Comparison of ENCODE assay signal across 1 cellular context in the genomic region with DNA sequence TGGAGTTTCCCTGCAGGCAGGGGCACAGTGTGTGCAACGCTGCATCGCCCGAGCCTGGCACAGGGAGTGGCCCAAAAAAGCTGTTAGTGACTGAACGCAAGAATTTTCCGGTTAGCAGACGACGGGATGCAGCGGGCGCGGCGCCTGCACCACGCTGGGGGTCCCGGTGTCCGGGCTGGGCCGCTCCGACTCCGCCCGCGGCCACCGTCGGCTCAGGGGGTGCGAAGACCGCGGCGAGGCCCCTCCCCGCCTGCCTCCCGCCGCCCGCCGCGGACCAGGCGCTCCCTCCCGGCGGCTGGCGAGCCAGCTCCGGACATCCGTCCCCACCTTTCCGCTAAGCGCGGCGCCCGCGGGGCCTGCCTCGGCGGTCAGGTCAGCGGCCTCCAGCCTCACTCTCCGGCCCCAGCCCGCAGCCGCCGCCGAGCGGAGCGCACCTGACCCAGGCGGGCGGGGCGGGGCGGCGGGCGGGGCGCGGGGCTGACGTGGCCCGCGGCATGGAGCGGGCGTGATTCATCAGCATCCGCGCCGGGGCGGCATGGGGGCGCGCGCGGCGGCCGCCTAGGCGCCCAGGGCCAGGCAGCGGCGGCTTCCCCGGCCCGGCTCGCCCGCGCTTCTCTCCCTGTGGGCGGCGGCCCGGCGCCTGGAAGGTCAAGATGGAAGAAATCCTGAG.
A peak's percentile ranks its signal among the peaks of the same experiment; 100 is the strongest.
TF ChIP-seq lines count a peak whose summit lies in the region.

Gene ARFGEF3, plus strand, starts transcription at position 506 of the 670 bp plus-strand sequence. Its CDS starts 148 bp downstream, at position 654.

TF ChIP-seq in HepG2, 621 proteins besides CTCF, POLR2A, EP300 and RAD21 (continued from another document and continues in another):
- no peak for TF ChIP-seq ZNF597 (CRISPR knock-in tag; IDR thresholded peaks at IDR 0.05)
- TF ChIP-seq, protein P1, sequence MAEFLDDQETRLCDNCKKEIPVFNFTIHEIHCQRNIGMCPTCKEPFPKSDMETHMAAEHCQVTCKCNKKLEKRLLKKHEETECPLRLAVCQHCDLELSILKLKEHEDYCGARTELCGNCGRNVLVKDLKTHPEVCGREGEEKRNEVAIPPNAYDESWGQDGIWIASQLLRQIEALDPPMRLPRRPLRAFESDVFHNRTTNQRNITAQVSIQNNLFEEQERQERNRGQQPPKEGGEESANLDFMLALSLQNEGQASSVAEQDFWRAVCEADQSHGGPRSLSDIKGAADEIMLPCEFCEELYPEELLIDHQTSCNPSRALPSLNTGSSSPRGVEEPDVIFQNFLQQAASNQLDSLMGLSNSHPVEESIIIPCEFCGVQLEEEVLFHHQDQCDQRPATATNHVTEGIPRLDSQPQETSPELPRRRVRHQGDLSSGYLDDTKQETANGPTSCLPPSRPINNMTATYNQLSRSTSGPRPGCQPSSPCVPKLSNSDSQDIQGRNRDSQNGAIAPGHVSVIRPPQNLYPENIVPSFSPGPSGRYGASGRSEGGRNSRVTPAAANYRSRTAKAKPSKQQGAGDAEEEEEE (CRISPR knock-in tag; IDR thresholded peaks at IDR 0.05; ENCODE audit: borderline replicate concordance): no peak
- no peak for TF ChIP-seq TBX3 (IDR thresholded peaks at IDR 0.05; ENCODE audit: borderline replicate concordance)
- no peak for TF ChIP-seq NFIC (IDR thresholded peaks at IDR 0.05; ENCODE audit: low read length)
- TF ChIP-seq ZFP37 (CRISPR knock-in tag; IDR thresholded peaks at IDR 0.05; ENCODE audit: borderline replicate concordance): no peak
- TF ChIP-seq, protein P2, sequence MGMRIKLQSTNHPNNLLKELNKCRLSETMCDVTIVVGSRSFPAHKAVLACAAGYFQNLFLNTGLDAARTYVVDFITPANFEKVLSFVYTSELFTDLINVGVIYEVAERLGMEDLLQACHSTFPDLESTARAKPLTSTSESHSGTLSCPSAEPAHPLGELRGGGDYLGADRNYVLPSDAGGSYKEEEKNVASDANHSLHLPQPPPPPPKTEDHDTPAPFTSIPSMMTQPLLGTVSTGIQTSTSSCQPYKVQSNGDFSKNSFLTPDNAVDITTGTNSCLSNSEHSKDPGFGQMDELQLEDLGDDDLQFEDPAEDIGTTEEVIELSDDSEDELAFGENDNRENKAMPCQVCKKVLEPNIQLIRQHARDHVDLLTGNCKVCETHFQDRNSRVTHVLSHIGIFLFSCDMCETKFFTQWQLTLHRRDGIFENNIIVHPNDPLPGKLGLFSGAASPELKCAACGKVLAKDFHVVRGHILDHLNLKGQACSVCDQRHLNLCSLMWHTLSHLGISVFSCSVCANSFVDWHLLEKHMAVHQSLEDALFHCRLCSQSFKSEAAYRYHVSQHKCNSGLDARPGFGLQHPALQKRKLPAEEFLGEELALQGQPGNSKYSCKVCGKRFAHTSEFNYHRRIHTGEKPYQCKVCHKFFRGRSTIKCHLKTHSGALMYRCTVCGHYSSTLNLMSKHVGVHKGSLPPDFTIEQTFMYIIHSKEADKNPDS (CRISPR knock-in tag; IDR thresholded peaks at IDR 0.05): no peak
- TF ChIP-seq SPEN (CRISPR knock-in tag; IDR thresholded peaks at IDR 0.05; ENCODE audit: low read depth): peak; percentile 33; the same call in 1 of the 2 replicates
- TF ChIP-seq PRPF4 (IDR thresholded peaks at IDR 0.05; ENCODE audit: low read depth, low read length, poor library complexity, severe bottlenecking): no peak
- TF ChIP-seq ZFP36 (IDR thresholded peaks at IDR 0.05; ENCODE audit: borderline replicate concordance, low read depth, low read length, partially characterized antibody): no peak
- TF ChIP-seq ZNF274 (CRISPR knock-in tag; IDR thresholded peaks at IDR 0.05): peak; percentile 70; the same call in 1 of the 2 replicates
- TF ChIP-seq NFKBIZ (CRISPR knock-in tag; IDR thresholded peaks at IDR 0.05): no peak
- TF ChIP-seq MXD1 (CRISPR knock-in tag; IDR thresholded peaks at IDR 0.05): peak; percentile 57
- no peak for TF ChIP-seq ZNF317 (CRISPR knock-in tag; IDR thresholded peaks at IDR 0.05)
- no peak for TF ChIP-seq ZNF484 (CRISPR knock-in tag; IDR thresholded peaks at IDR 0.05; ENCODE audit: borderline replicate concordance, low read depth)
- no peak for TF ChIP-seq ZNF44 (CRISPR knock-in tag; IDR thresholded peaks at IDR 0.05)
- no peak for TF ChIP-seq BCL6 (CRISPR knock-in tag; IDR thresholded peaks at IDR 0.05)
- TF ChIP-seq PTBP1 (IDR thresholded peaks at IDR 0.05; ENCODE audit: low read depth, low read length, poor library complexity, severe bottlenecking): no peak
- TF ChIP-seq ZNF615 (CRISPR knock-in tag; IDR thresholded peaks at IDR 0.05; ENCODE audit: borderline replicate concordance): no peak
- no peak for TF ChIP-seq FIP1L1 (IDR thresholded peaks at IDR 0.05; ENCODE audit: borderline replicate concordance, insufficient read depth, low read depth, low read length)
- TF ChIP-seq, protein P3, sequence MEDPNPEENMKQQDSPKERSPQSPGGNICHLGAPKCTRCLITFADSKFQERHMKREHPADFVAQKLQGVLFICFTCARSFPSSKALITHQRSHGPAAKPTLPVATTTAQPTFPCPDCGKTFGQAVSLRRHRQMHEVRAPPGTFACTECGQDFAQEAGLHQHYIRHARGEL (CRISPR knock-in tag; IDR thresholded peaks at IDR 0.05): no peak
- no peak; the same call in 1 of the 2 replicates for TF ChIP-seq ZSCAN20 (CRISPR knock-in tag; IDR thresholded peaks at IDR 0.05; ENCODE audit: borderline replicate concordance)
- no peak for TF ChIP-seq ZNF646 (CRISPR knock-in tag; IDR thresholded peaks at IDR 0.05)
- no peak for TF ChIP-seq MTF2 (CRISPR knock-in tag; IDR thresholded peaks at IDR 0.05; ENCODE audit: borderline replicate concordance)
- TF ChIP-seq ZNF282 (IDR thresholded peaks at IDR 0.05; ENCODE audit: partially characterized antibody): no peak
- TF ChIP-seq ESRRA (CRISPR knock-in tag; IDR thresholded peaks at IDR 0.05; ENCODE audit: low read depth): no peak
- TF ChIP-seq ZNF782 (CRISPR knock-in tag; IDR thresholded peaks at IDR 0.05; ENCODE audit: borderline replicate concordance): no peak; the same call in 1 of the 2 replicates
- no peak for TF ChIP-seq NFIB (CRISPR knock-in tag; IDR thresholded peaks at IDR 0.05; ENCODE audit: borderline replicate concordance)
- no peak for TF ChIP-seq ZBTB44 (CRISPR knock-in tag; IDR thresholded peaks at IDR 0.05)
- TF ChIP-seq ADNP (CRISPR knock-in tag; IDR thresholded peaks at IDR 0.05): no peak
- peak; percentile 82; the same call in 1 of the 2 replicates for TF ChIP-seq TFDP1 (CRISPR knock-in tag; IDR thresholded peaks at IDR 0.05; ENCODE audit: borderline replicate concordance)
- no peak for TF ChIP-seq ZFP41 (CRISPR knock-in tag; IDR thresholded peaks at IDR 0.05; ENCODE audit: borderline replicate concordance)
- no peak for TF ChIP-seq GLI4 (CRISPR knock-in tag; IDR thresholded peaks at IDR 0.05; ENCODE audit: borderline replicate concordance)
- no peak for TF ChIP-seq MLLT10 (CRISPR knock-in tag; IDR thresholded peaks at IDR 0.05)
- no peak; the same call in 1 of the 2 replicates for TF ChIP-seq ZNF800 (CRISPR knock-in tag; IDR thresholded peaks at IDR 0.05)
- TF ChIP-seq MAFG (CRISPR knock-in tag; IDR thresholded peaks at IDR 0.05): no peak
- peak; percentile 86 for TF ChIP-seq ZNF563 (CRISPR knock-in tag; IDR thresholded peaks at IDR 0.05)
- no peak for TF ChIP-seq ZFP62 (CRISPR knock-in tag; IDR thresholded peaks at IDR 0.05)
- no peak for TF ChIP-seq KAT2B (IDR thresholded peaks at IDR 0.05; ENCODE audit: borderline replicate concordance, low read depth, low read length)
- no peak for TF ChIP-seq U2AF2 (IDR thresholded peaks at IDR 0.05; ENCODE audit: low read depth, low read length)
- TF ChIP-seq RCOR2 (CRISPR knock-in tag; IDR thresholded peaks at IDR 0.05): no peak
- no peak for TF ChIP-seq GZF1 (CRISPR knock-in tag; IDR thresholded peaks at IDR 0.05)
- no peak for TF ChIP-seq ZNF34 (CRISPR knock-in tag; IDR thresholded peaks at IDR 0.05; ENCODE audit: borderline replicate concordance)
- TF ChIP-seq ZNF292 (CRISPR knock-in tag; IDR thresholded peaks at IDR 0.05; ENCODE audit: borderline replicate concordance, low read depth): no peak
- no peak for TF ChIP-seq SP5 (CRISPR knock-in tag; IDR thresholded peaks at IDR 0.05; ENCODE audit: borderline replicate concordance, low read depth)
- TF ChIP-seq STAG1 (CRISPR knock-in tag; IDR thresholded peaks at IDR 0.05): no peak; the same call in 1 of the 2 replicates
- no peak for TF ChIP-seq ZNF678 (CRISPR knock-in tag; IDR thresholded peaks at IDR 0.05)
